ENCODE assay signal across 8 cellular contexts in the genomic region with DNA sequence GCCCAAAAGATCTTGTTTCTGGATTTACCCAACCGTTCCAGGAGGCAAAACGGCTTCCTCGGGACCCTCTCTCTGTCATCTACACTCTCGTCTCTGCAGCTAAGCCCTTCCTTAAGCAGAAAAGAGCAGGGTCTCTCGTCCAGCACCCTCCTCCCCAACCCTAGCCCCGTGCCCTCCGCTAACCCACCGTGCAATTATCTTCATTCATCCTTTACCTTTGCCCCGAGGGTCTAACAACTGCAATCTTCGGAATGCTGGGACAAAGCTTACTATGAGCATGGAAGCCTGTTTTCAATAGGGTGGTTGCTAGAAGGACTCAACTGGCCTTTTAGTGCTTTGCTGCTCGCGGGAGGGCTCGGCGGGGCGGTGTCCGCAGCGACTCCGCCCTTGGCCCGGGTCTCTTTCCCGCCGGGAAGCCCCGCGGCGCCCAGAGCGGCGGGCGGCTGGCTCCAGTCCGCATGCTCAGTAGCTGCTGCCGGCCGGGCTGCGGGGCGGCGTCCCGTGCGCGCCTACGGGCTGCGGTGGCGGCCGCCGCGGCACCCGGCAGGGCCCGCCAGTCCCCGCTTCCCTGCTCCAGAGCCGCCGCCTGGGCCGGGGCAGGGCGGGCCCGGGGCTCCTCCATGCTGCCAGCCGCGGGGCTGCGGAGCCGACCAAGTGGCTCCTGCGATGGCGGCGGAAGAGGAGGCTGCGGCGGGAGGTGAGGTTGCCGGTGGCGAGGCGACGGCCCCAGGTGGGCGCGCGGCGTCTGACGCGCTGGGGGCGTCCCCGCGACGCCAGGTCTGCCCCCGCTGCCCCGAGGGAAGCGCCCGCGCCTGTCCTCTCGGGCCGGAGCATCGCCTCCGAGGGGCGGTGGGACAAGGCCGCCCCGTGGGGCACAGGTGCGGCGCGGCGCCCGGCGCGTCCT. TPM values are rescaled to one million over a fixed set of nuclear protein-coding genes. Genes with fewer than 3 reads are reported as not detected.
DNase-seq lines count a peak whose midpoint lies in the region; ATAC-seq and TF ChIP-seq lines count a peak whose summit lies in the region.

A gene with protein sequence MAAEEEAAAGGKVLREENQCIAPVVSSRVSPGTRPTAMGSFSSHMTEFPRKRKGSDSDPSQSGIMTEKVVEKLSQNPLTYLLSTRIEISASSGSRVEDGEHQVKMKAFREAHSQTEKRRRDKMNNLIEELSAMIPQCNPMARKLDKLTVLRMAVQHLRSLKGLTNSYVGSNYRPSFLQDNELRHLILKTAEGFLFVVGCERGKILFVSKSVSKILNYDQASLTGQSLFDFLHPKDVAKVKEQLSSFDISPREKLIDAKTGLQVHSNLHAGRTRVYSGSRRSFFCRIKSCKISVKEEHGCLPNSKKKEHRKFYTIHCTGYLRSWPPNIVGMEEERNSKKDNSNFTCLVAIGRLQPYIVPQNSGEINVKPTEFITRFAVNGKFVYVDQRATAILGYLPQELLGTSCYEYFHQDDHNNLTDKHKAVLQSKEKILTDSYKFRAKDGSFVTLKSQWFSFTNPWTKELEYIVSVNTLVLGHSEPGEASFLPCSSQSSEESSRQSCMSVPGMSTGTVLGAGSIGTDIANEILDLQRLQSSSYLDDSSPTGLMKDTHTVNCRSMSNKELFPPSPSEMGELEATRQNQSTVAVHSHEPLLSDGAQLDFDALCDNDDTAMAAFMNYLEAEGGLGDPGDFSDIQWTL (plus strand): TSS at position 430 of the 904 bp plus-strand sequence. CDS start 237 bp downstream, at position 667.

- peaks cover 22% of the 10 kb centered on the region for H3K4me1 Mint-ChIP-seq in activated naive CD4-positive, alpha-beta T cell treated with anti-CD3 and anti-CD28 coated beads, Interleukin-2, amount 50 U/mL, for 24 hours

- H3K36me3 ChIP-seq in heart right ventricle (peaks cover 0 to 9% (median 1%) of the 10 kb centered on the region in 9 donors), rectal smooth muscle tissue (ENCODE audit: control insufficient read depth, insufficient read depth, low read length) (no peaks in the 10 kb centered on the region)

- WGBS in heart right ventricle, 2 donors = 1% methylated on average over 75 to 91 of the region's 92 CpGs

- H3K27me3 Mint-ChIP-seq in activated naive CD4-positive, alpha-beta T cell treated with anti-CD3 and anti-CD28 coated beads, Interleukin-2, amount 50 U/mL, for 24 hours = peaks cover 35% of the 10 kb centered on the region

- peak within 1 kb of the TSS; percentile 92 for H3K4me3 Mint-ChIP-seq in activated naive CD4-positive, alpha-beta T cell treated with anti-CD3 and anti-CD28 coated beads, Interleukin-2, amount 50 U/mL, for 24 hours

- H3K4me3 ChIP-seq in heart right ventricle (peak within 1 kb of the TSS; percentile 57 to 85 (median 68)), rectal smooth muscle tissue (ENCODE audit: low read length) (peak within 1 kb of the TSS; percentile 77)

- H3K27ac ChIP-seq in heart right ventricle (peak within 1 kb of the TSS in 2 of 10 donors; percentile 40 to 69), rectal smooth muscle tissue (ENCODE audit: low read depth, low read length) (peak within 1 kb of the TSS; percentile 60)

- H3K27ac Mint-ChIP-seq in activated naive CD4-positive, alpha-beta T cell treated with anti-CD3 and anti-CD28 coated beads, Interleukin-2, amount 50 U/mL, for 24 hours = peak within 1 kb of the TSS; percentile 67

- intact Hi-C loops in heart right ventricle (cut with DNase I) = loop anchor here in 3 of 10 donors (10.0 kb wide), 3 partner anchors 322 to 372 kb away; no protein-coding TSS in a partner anchor

- DNase-seq in Caki2 (ENCODE audit: low read depth) = peak; percentile 64
- peak; percentile 68 for DNase-seq in HK-2 (ENCODE audit: unreplicated experiment)
- peak; percentile 74 for DNase-seq in RKO (ENCODE audit: low spot score)
- peak; percentile 11 to 46 for DNase-seq in heart right ventricle
- no peak for DNase-seq in NCI-H187 treated with DMSO at 0.1 percent for 48 hours (lab: John Stamatoyannopoulos, UW)

- in situ Hi-C loops in Caki2 (cut with HindIII; ENCODE audit: low pct_unique_long_range_greater_than_20kb, low sequenced_read_pairs) = no loop called here

- no peaks in the 10 kb centered on the region for H3K9me3 Mint-ChIP-seq in activated naive CD4-positive, alpha-beta T cell treated with anti-CD3 and anti-CD28 coated beads, Interleukin-2, amount 50 U/mL, for 24 hours

- no peaks in the 10 kb centered on the region for H3K36me3 Mint-ChIP-seq in activated naive CD4-positive, alpha-beta T cell treated with anti-CD3 and anti-CD28 coated beads, Interleukin-2, amount 50 U/mL, for 24 hours

- H3K9me3 ChIP-seq in heart right ventricle = no peaks in the 10 kb centered on the region

- peak; percentile 47 for ATAC-seq in GM19463 (IDR thresholded peaks at IDR 0.05; ENCODE audit: unreplicated experiment)
- peak; percentile 60 to 82 (median 66) for ATAC-seq in heart right ventricle

- H3K9ac ChIP-seq in rectal smooth muscle tissue (ENCODE audit: low read length) = no peak within 1 kb of the TSS

- no peak for TF ChIP-seq CTCF in heart right ventricle (IDR thresholded peaks at IDR 0.05)

- H3K27me3 ChIP-seq in heart right ventricle (peaks cover 0 to 21% (median 0%) of the 10 kb centered on the region in 7 donors), rectal smooth muscle tissue (ENCODE audit: control insufficient read depth, insufficient read depth, low read length) (no peaks in the 10 kb centered on the region)

- peaks cover 0 to 32% (median 9%) of the 10 kb centered on the region in 9 donors for H3K4me1 ChIP-seq in heart right ventricle
- H3K4me1 ChIP-seq in rectal smooth muscle tissue (ENCODE audit: control insufficient read depth, insufficient read depth, low read length) = peaks cover 11% of the 10 kb centered on the region

RNA-seq across cellular contexts. Expression of the gene that starts here (rescaled TPM):
- total RNA-seq in Caki2 (2014; rRNA removed; shearing (Covaris generic); ENCODE audit: low replicate concordance) = 19.6 and 23.5 TPM in 2 replicates
- total RNA-seq in heart right ventricle = 1 to 10 TPM; 1.1 to 9.4 (median 2.8) TPM
- under 1 TPM; 0.44 to 0.93 TPM for polyA plus RNA-seq in heart right ventricle
